ENCODE assay signal across 1 cellular context in the genomic region with DNA sequence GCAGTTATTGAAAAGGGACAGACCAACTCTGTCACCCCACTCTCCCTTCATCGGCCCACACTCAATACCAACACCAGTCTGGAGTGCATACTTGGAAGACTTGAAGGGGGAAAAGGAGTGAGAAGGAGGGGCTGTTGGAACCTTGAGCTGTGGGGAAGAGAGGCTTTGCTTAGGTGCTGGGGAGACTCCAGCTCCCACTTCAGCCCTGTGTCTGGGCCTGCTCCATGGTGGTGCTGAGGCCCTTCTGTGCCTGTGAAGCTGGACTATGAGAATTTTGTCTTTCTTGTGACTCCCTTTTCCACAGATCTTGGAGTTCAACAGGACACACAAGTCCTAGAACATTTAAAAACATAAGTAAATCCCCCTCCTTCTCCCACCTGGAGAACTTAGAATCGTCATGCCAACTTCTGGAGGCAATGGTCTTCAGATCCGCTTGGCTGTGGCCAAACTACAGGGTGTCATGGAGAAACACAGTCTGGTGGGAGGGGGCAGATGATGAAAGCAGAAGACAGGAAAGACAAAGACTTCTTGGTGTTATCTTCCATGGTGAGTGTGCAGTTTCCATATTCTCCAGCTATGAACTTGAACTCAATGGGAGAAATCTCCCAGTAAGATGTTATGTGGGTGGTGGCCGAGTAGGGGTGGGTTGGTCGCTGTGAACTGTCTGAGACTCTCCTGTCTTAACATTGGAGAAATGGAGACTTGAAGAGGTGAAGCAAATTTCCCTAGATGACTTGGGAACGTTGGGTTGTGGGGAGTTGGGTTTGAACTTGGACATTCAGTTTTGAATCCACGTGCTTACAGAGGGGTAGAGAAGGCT.
TF ChIP-seq lines count a peak whose summit lies in the region.

No MANE protein-coding gene starts in this region.

TF ChIP-seq in K562, 482 proteins besides CTCF, POLR2A, EP300 and RAD21 (continued from another document and continues in another):
- peak; percentile 17; the same call in 1 of the 2 replicates for TF ChIP-seq ZBTB40 (IDR thresholded peaks at IDR 0.05)
- TF ChIP-seq ZBTB40 (CRISPR knock-in tag; IDR thresholded peaks at IDR 0.05) = no peak
- no peak for TF ChIP-seq RNF219 (CRISPR knock-in tag; IDR thresholded peaks at IDR 0.05)
- no peak for TF ChIP-seq NCOA1 (IDR thresholded peaks at IDR 0.05; ENCODE audit: low read depth)
- 0 out of 2 replicates have a peak, but pooled peaks have one; percentile 69 for TF ChIP-seq ZNF197 (CRISPR knock-in tag; IDR thresholded peaks at IDR 0.05; ENCODE audit: low read depth)
- TF ChIP-seq HDGF (IDR thresholded peaks at IDR 0.05) = no peak
- no peak for TF ChIP-seq ZC3H4 (CRISPR knock-in tag; IDR thresholded peaks at IDR 0.05; ENCODE audit: borderline replicate concordance)
- no peak for TF ChIP-seq HNRNPL (IDR thresholded peaks at IDR 0.05; ENCODE audit: low read depth, low read length)
- no peak for TF ChIP-seq ZNF695 (CRISPR knock-in tag; IDR thresholded peaks at IDR 0.05)
- TF ChIP-seq, protein P1, sequence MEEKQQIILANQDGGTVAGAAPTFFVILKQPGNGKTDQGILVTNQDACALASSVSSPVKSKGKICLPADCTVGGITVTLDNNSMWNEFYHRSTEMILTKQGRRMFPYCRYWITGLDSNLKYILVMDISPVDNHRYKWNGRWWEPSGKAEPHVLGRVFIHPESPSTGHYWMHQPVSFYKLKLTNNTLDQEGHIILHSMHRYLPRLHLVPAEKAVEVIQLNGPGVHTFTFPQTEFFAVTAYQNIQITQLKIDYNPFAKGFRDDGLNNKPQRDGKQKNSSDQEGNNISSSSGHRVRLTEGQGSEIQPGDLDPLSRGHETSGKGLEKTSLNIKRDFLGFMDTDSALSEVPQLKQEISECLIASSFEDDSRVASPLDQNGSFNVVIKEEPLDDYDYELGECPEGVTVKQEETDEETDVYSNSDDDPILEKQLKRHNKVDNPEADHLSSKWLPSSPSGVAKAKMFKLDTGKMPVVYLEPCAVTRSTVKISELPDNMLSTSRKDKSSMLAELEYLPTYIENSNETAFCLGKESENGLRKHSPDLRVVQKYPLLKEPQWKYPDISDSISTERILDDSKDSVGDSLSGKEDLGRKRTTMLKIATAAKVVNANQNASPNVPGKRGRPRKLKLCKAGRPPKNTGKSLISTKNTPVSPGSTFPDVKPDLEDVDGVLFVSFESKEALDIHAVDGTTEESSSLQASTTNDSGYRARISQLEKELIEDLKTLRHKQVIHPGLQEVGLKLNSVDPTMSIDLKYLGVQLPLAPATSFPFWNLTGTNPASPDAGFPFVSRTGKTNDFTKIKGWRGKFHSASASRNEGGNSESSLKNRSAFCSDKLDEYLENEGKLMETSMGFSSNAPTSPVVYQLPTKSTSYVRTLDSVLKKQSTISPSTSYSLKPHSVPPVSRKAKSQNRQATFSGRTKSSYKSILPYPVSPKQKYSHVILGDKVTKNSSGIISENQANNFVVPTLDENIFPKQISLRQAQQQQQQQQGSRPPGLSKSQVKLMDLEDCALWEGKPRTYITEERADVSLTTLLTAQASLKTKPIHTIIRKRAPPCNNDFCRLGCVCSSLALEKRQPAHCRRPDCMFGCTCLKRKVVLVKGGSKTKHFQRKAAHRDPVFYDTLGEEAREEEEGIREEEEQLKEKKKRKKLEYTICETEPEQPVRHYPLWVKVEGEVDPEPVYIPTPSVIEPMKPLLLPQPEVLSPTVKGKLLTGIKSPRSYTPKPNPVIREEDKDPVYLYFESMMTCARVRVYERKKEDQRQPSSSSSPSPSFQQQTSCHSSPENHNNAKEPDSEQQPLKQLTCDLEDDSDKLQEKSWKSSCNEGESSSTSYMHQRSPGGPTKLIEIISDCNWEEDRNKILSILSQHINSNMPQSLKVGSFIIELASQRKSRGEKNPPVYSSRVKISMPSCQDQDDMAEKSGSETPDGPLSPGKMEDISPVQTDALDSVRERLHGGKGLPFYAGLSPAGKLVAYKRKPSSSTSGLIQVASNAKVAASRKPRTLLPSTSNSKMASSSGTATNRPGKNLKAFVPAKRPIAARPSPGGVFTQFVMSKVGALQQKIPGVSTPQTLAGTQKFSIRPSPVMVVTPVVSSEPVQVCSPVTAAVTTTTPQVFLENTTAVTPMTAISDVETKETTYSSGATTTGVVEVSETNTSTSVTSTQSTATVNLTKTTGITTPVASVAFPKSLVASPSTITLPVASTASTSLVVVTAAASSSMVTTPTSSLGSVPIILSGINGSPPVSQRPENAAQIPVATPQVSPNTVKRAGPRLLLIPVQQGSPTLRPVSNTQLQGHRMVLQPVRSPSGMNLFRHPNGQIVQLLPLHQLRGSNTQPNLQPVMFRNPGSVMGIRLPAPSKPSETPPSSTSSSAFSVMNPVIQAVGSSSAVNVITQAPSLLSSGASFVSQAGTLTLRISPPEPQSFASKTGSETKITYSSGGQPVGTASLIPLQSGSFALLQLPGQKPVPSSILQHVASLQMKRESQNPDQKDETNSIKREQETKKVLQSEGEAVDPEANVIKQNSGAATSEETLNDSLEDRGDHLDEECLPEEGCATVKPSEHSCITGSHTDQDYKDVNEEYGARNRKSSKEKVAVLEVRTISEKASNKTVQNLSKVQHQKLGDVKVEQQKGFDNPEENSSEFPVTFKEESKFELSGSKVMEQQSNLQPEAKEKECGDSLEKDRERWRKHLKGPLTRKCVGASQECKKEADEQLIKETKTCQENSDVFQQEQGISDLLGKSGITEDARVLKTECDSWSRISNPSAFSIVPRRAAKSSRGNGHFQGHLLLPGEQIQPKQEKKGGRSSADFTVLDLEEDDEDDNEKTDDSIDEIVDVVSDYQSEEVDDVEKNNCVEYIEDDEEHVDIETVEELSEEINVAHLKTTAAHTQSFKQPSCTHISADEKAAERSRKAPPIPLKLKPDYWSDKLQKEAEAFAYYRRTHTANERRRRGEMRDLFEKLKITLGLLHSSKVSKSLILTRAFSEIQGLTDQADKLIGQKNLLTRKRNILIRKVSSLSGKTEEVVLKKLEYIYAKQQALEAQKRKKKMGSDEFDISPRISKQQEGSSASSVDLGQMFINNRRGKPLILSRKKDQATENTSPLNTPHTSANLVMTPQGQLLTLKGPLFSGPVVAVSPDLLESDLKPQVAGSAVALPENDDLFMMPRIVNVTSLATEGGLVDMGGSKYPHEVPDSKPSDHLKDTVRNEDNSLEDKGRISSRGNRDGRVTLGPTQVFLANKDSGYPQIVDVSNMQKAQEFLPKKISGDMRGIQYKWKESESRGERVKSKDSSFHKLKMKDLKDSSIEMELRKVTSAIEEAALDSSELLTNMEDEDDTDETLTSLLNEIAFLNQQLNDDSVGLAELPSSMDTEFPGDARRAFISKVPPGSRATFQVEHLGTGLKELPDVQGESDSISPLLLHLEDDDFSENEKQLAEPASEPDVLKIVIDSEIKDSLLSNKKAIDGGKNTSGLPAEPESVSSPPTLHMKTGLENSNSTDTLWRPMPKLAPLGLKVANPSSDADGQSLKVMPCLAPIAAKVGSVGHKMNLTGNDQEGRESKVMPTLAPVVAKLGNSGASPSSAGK (IDR thresholded peaks at IDR 0.05) = peak; percentile 83
- no peak for TF ChIP-seq ELF2 (CRISPR knock-in tag; IDR thresholded peaks at IDR 0.05)
- no peak for TF ChIP-seq ZBTB9 (CRISPR knock-in tag; IDR thresholded peaks at IDR 0.05)
- no peak for TF ChIP-seq HSF4 (CRISPR knock-in tag; IDR thresholded peaks at IDR 0.05; ENCODE audit: borderline replicate concordance)
- no peak for TF ChIP-seq BRD9 (IDR thresholded peaks at IDR 0.05; ENCODE audit: low read depth, partially characterized antibody)
- no peak for TF ChIP-seq FOXO4 (CRISPR knock-in tag; IDR thresholded peaks at IDR 0.05)
- TF ChIP-seq ZNF316 (IDR thresholded peaks at IDR 0.05) = peak; percentile 90
- peak; percentile 91 for TF ChIP-seq ZNF644 (tag; IDR thresholded peaks at IDR 0.05; ENCODE audit: low read depth)
- TF ChIP-seq RBM22 (IDR thresholded peaks at IDR 0.05; ENCODE audit: low read depth, low read length, poor library complexity, severe bottlenecking) = no peak
- no peak for TF ChIP-seq ZNF507 (tag; conservative IDR thresholded peaks at IDR 0.05)
- TF ChIP-seq ZBTB17 (CRISPR knock-in tag; IDR thresholded peaks at IDR 0.05) = peak; percentile 51; the same call in 1 of the 2 replicates
- no peak for TF ChIP-seq ESRRB (CRISPR knock-in tag; IDR thresholded peaks at IDR 0.05; ENCODE audit: borderline replicate concordance)
- TF ChIP-seq XRCC3 (IDR thresholded peaks at IDR 0.05) = no peak
- TF ChIP-seq TRIM24 (IDR thresholded peaks at IDR 0.05) = peak; percentile 88
